In the genomic region with DNA sequence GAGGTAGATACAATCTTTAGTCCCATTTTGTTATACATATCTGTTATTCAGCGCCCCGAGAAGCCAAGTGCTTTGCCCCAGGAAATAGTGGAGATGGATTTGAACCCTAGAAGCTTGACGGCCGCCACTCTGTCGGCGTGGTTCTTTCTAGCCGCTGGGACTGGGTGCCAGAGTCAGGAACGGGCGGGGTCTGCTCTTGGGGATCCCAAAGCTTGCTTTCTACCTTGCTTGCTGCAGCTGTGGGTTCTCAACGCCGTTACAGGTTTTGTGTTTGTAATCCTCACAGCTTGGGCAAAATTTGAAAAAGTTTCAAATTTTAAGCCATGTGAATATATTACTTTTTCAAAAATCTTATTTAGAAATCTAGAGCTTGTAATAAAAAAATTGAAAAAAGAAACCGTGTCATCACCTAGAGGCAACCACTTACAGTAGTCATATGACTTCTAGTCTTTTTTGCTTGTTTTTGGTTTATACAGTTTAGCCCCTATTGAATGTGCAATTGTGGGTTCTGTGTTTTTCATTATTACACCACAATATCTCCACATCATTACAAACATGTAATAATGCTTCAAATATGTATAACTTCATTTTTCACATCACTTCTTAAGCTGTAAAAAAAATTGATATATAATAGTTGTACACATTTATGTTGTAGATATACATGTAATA, we compare ENCODE assay signal across 8 cellular contexts. TPM values are rescaled to one million over a fixed set of nuclear protein-coding genes. Genes with fewer than 3 reads are reported as not detected.
DNase-seq lines count a peak whose midpoint lies in the region; ATAC-seq, FAIRE-seq and TF ChIP-seq lines count a peak whose summit lies in the region.

No MANE protein-coding gene starts in this region.

- peaks cover 28% of the 10 kb centered on the region for H3F3A ChIP-seq in MM.1S (ENCODE audit: insufficient read depth, low read length)

- H4K20me1 ChIP-seq in MM.1S (ENCODE audit: insufficient read depth, low read length): no peaks in the 10 kb centered on the region

- H3K4me2 ChIP-seq in MM.1S (ENCODE audit: low read depth, low read length): peak overlapping the region; percentile 79

- H3K27me3 Mint-ChIP-seq in activated T-cell treated with anti-CD3 and anti-CD28 coated beads, Interleukin-2, amount 50 U/mL, for 72 hours (ENCODE audit: low read depth): no peaks in the 10 kb centered on the region

- peak overlapping the region; percentile 99 for H3K27ac Mint-ChIP-seq in activated T-cell treated with anti-CD3 and anti-CD28 coated beads, Interleukin-2, amount 50 U/mL, for 72 hours

- H3K9me3 ChIP-seq in MM.1S (replicated peaks; ENCODE audit: insufficient read depth, low read length): no peaks in the 10 kb centered on the region
- no peaks in the 10 kb centered on the region for H3K9me3 ChIP-seq in pancreas

- no peak for FAIRE-seq in pancreas (lab: Jason Lieb, UNC)

- H3K36me3 ChIP-seq in MM.1S (replicated peaks; ENCODE audit: insufficient read depth, low read length) (no peaks in the 10 kb centered on the region; the same call in 1 of the 2 replicates), pancreas (no peaks in the 10 kb centered on the region)

- H3K4me1 ChIP-seq in MM.1S (ENCODE audit: low read length) (peaks cover 12% of the 10 kb centered on the region; the same call in 1 of the 2 replicates), foreskin keratinocyte (peaks cover 3% of the 10 kb centered on the region), pancreas (peaks cover 0 to 9% (median 6%) of the 10 kb centered on the region in 3 donors)

- peak overlapping the region; percentile 80 for H3K9ac ChIP-seq in MM.1S (ENCODE audit: low read length)

- peaks cover 0 to under 1% of the 10 kb centered on the region in 2 donors for H3K9me3 Mint-ChIP-seq in activated T-cell treated with anti-CD3 and anti-CD28 coated beads, Interleukin-2, amount 50 U/mL, for 72 hours

- peaks cover 40% of the 10 kb centered on the region for H3K4me1 Mint-ChIP-seq in activated T-cell treated with anti-CD3 and anti-CD28 coated beads, Interleukin-2, amount 50 U/mL, for 72 hours (ENCODE audit: low read depth)

- peak overlapping the region; percentile 86 for H2AFZ ChIP-seq in MM.1S (ENCODE audit: low read length)

- intact Hi-C loops in pancreas (cut with DNase I): no loop called here

- H3K79me2 ChIP-seq in MM.1S (ENCODE audit: low read length): peaks cover 58% of the 10 kb centered on the region

- DNase-seq in activated naive CD4-positive, alpha-beta T cell treated with Interleukin-2 at 50 U/mL for 16 hours: peak; percentile 49
- DNase-seq in activated naive CD4-positive, alpha-beta T cell (lab: John Stamatoyannopoulos, UW): no peak
- DNase-seq in MM.1S: peak; percentile 53
- peak; percentile 46 to 48 for DNase-seq in activated T-cell treated with anti-CD3 and anti-CD28 coated beads, Interleukin-2, amount 50 U/mL, for 72 hours
- DNase-seq in foreskin keratinocyte: no peak
- DNase-seq in pancreas: peak in 1 of 6 donors; percentile 29

- H3K27ac ChIP-seq in MM.1S (ENCODE audit: low read length) (peak overlapping the region; percentile 84; the same call in 1 of the 2 replicates), foreskin keratinocyte (peak overlapping the region; percentile 67), pancreas (peak overlapping the region; percentile 81 to 92 (median 90))

- peak overlapping the region; percentile 98 to 99 for H3K4me3 Mint-ChIP-seq in activated T-cell treated with anti-CD3 and anti-CD28 coated beads, Interleukin-2, amount 50 U/mL, for 72 hours

- ATAC-seq in activated T-cell treated with anti-CD3 and anti-CD28 coated beads, Interleukin-2, amount 50 U/mL, for 72 hours (replicated peaks in 1 of 2): peak; percentile 29 to 32
- ATAC-seq in foreskin keratinocyte (peak; percentile 11), pancreas (peak in 2 of 4 donors; percentile 0 to 1), GM21723 (IDR thresholded peaks at IDR 0.05; ENCODE audit: unreplicated experiment) (no peak), HG03139 (IDR thresholded peaks at IDR 0.05; ENCODE audit: unreplicated experiment) (no peak)

- 0 to 1% methylated on average over 12 of the region's 12 CpGs for WGBS in pancreas, 2 donors

- no peaks in the 10 kb centered on the region for H3K9me2 ChIP-seq in MM.1S (replicated peaks; ENCODE audit: insufficient read depth, low read length)

- no peak for TF ChIP-seq CTCF in MM.1S (IDR thresholded peaks at IDR 0.05; ENCODE audit: low read length)
- TF ChIP-seq CTCF in foreskin keratinocyte (conservative IDR thresholded peaks at IDR 0.05): no peak
- TF ChIP-seq CTCF in pancreas (IDR thresholded peaks at IDR 0.05): no peak

- H3K36me3 Mint-ChIP-seq in activated T-cell treated with anti-CD3 and anti-CD28 coated beads, Interleukin-2, amount 50 U/mL, for 72 hours (ENCODE audit: insufficient read depth in 2 of 2): peaks cover 0 to 10% of the 10 kb centered on the region in 2 donors

- H3K4me3 ChIP-seq in MM.1S (ENCODE audit: low read length) (peak overlapping the region; percentile 84), pancreas (peak overlapping the region; percentile 70 to 87 (median 80))

- H3K27me3 ChIP-seq in MM.1S (replicated peaks; ENCODE audit: insufficient read depth, low read length): no peaks in the 10 kb centered on the region
- no peaks in the 10 kb centered on the region for H3K27me3 ChIP-seq in foreskin keratinocyte
- no peaks in the 10 kb centered on the region for H3K27me3 ChIP-seq in pancreas

RNA-seq across cellular contexts. Expression of a gene that starts 0.8 kb away (rescaled TPM):
- 10 to 100 TPM; 70.5 to 75.9 TPM for total RNA-seq in activated T-cell treated with anti-CD3 and anti-CD28 coated beads, Interleukin-2, amount 50 U/mL, for 72 hours
- total RNA-seq in foreskin keratinocyte (180 and 188 TPM in 2 replicates), pancreas (10 to 100 TPM; 26.9 to 57.2 (median 38.5) TPM)
- polyA plus RNA-seq in foreskin keratinocyte (297 and 306 TPM in 2 replicates), pancreas (100 to 1,000 TPM; 129 to 178 TPM)

RNA-seq across cellular contexts. Expression of a gene that starts 41.5 kb away (rescaled TPM):
- 1 to 10 TPM; 3.7 to 5.2 TPM for total RNA-seq in activated T-cell treated with anti-CD3 and anti-CD28 coated beads, Interleukin-2, amount 50 U/mL, for 72 hours
- total RNA-seq in foreskin keratinocyte (3.9 and 4.9 TPM in 2 replicates), pancreas (10 to 100 TPM in 5 of 6 donors, 1 to 10 TPM in 1; 9.4 to 19.7 (median 12.3) TPM)
- polyA plus RNA-seq in foreskin keratinocyte (4.8 and 6.2 TPM in 2 replicates), pancreas (10 to 100 TPM; 57.6 to 94.2 TPM)

Comparison
In these comparisons a context has a peak if more than half of its experiments do, and no peak if none do; other contexts are left out.
1. DNase-seq: peak in activated naive CD4-positive, alpha-beta T cell treated with Interleukin-2 at 50 U/mL for 16 hours (single experiment), MM.1S (single experiment) and activated T-cell treated with anti-CD3 and anti-CD28 coated beads, Interleukin-2, amount 50 U/mL, for 72 hours (2 of 2); none in activated naive CD4-positive, alpha-beta T cell (0 of 4) and foreskin keratinocyte (0 of 2).
2. ATAC-seq: peak in activated T-cell treated with anti-CD3 and anti-CD28 coated beads, Interleukin-2, amount 50 U/mL, for 72 hours (2 of 2) and foreskin keratinocyte (single experiment); none in GM21723 (single experiment) and HG03139 (single experiment).
3. Peak in every context shown above with its lines, with median percentiles within 50 percentile points of each other: H3K27ac ChIP-seq.